1 cellular context compared by ENCODE assay signal in genomic region chr4:124610214-124610613, GRCh38.
TF ChIP-seq lines count a peak whose summit lies in the region.

No MANE protein-coding gene starts in this region.

TF ChIP-seq in GM23338, 12 proteins besides CTCF, POLR2A, EP300 and RAD21 (continued from another document):
- TF ChIP-seq REST (IDR thresholded peaks at IDR 0.05; ENCODE audit: unreplicated experiment) (no peak), ZNF114 (CRISPR knock-in tag; IDR thresholded peaks at IDR 0.05) (no peak)
